ENCODE assay signal across 1 cellular context in the genomic region with DNA sequence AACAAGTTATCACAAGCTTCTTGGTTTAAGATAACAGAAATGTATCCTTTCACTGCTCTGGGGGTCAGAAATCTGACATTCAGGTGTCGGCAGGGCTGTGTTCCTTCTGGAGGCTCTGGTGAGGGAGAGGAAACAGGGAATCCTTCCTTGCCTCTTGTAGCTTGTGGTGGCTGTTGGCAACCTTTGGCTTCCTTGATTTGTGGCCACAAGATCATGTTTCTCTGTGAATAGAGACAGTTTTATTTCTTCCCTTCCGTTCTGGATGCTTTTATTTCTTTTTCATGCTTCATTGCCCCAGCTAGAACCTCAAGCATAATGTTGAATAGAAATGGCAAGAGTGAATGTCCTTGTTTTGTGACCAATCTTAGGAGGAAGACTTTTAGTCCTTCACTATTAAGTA.
TF ChIP-seq lines count a peak whose summit lies in the region.

No MANE protein-coding gene starts in this region.

TF ChIP-seq in WTC11, 78 proteins besides CTCF, POLR2A, EP300 and RAD21 (continued from another document):
- TF ChIP-seq, protein P1, sequence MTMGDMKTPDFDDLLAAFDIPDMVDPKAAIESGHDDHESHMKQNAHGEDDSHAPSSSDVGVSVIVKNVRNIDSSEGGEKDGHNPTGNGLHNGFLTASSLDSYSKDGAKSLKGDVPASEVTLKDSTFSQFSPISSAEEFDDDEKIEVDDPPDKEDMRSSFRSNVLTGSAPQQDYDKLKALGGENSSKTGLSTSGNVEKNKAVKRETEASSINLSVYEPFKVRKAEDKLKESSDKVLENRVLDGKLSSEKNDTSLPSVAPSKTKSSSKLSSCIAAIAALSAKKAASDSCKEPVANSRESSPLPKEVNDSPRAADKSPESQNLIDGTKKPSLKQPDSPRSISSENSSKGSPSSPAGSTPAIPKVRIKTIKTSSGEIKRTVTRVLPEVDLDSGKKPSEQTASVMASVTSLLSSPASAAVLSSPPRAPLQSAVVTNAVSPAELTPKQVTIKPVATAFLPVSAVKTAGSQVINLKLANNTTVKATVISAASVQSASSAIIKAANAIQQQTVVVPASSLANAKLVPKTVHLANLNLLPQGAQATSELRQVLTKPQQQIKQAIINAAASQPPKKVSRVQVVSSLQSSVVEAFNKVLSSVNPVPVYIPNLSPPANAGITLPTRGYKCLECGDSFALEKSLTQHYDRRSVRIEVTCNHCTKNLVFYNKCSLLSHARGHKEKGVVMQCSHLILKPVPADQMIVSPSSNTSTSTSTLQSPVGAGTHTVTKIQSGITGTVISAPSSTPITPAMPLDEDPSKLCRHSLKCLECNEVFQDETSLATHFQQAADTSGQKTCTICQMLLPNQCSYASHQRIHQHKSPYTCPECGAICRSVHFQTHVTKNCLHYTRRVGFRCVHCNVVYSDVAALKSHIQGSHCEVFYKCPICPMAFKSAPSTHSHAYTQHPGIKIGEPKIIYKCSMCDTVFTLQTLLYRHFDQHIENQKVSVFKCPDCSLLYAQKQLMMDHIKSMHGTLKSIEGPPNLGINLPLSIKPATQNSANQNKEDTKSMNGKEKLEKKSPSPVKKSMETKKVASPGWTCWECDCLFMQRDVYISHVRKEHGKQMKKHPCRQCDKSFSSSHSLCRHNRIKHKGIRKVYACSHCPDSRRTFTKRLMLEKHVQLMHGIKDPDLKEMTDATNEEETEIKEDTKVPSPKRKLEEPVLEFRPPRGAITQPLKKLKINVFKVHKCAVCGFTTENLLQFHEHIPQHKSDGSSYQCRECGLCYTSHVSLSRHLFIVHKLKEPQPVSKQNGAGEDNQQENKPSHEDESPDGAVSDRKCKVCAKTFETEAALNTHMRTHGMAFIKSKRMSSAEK (CRISPR knock-in tag; IDR thresholded peaks at IDR 0.05; ENCODE audit: borderline replicate concordance) = no peak
- TF ChIP-seq, protein P2, sequence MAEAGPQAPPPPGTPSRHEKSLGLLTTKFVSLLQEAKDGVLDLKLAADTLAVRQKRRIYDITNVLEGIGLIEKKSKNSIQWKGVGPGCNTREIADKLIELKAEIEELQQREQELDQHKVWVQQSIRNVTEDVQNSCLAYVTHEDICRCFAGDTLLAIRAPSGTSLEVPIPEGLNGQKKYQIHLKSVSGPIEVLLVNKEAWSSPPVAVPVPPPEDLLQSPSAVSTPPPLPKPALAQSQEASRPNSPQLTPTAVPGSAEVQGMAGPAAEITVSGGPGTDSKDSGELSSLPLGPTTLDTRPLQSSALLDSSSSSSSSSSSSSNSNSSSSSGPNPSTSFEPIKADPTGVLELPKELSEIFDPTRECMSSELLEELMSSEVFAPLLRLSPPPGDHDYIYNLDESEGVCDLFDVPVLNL (CRISPR knock-in tag; IDR thresholded peaks at IDR 0.05; ENCODE audit: borderline replicate concordance, low read depth) = no peak
- TF ChIP-seq, protein P3, sequence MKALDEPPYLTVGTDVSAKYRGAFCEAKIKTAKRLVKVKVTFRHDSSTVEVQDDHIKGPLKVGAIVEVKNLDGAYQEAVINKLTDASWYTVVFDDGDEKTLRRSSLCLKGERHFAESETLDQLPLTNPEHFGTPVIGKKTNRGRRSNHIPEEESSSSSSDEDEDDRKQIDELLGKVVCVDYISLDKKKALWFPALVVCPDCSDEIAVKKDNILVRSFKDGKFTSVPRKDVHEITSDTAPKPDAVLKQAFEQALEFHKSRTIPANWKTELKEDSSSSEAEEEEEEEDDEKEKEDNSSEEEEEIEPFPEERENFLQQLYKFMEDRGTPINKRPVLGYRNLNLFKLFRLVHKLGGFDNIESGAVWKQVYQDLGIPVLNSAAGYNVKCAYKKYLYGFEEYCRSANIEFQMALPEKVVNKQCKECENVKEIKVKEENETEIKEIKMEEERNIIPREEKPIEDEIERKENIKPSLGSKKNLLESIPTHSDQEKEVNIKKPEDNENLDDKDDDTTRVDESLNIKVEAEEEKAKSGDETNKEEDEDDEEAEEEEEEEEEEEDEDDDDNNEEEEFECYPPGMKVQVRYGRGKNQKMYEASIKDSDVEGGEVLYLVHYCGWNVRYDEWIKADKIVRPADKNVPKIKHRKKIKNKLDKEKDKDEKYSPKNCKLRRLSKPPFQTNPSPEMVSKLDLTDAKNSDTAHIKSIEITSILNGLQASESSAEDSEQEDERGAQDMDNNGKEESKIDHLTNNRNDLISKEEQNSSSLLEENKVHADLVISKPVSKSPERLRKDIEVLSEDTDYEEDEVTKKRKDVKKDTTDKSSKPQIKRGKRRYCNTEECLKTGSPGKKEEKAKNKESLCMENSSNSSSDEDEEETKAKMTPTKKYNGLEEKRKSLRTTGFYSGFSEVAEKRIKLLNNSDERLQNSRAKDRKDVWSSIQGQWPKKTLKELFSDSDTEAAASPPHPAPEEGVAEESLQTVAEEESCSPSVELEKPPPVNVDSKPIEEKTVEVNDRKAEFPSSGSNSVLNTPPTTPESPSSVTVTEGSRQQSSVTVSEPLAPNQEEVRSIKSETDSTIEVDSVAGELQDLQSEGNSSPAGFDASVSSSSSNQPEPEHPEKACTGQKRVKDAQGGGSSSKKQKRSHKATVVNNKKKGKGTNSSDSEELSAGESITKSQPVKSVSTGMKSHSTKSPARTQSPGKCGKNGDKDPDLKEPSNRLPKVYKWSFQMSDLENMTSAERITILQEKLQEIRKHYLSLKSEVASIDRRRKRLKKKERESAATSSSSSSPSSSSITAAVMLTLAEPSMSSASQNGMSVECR (CRISPR knock-in tag; IDR thresholded peaks at IDR 0.05; ENCODE audit: borderline replicate concordance) = no peak
